In genomic region chrX:94524867-94525266, GRCh38 we compare ENCODE assay signal across 18 cellular contexts.
DNase-seq lines count a peak whose midpoint lies in the region; ATAC-seq and TF ChIP-seq lines count a peak whose summit lies in the region.
"Had no signal": no experiment of that assay in that cellular context is flagged by ENCODE, and none has a peak within 500 bp of the region (broad histone marks: within the 10 kb centered on the region; RNA-seq: fewer than 3 reads in every experiment).

No MANE protein-coding gene starts in this region.

- no peak overlapping the region for H3K4me3 Mint-ChIP-seq in WTC11
- H3K4me3 Mint-ChIP-seq: T-cell had no signal

- H3K4me1 Mint-ChIP-seq in WTC11 = no peaks in the 10 kb centered on the region
- H3K4me1 Mint-ChIP-seq: T-cell had no signal

- H3K36me3 Mint-ChIP-seq in WTC11 = peaks cover 57% of the 10 kb centered on the region
- H3K36me3 Mint-ChIP-seq: T-cell had no signal

- no peak for TF ChIP-seq CTCF in WTC11 (IDR thresholded peaks at IDR 0.05)

- H3K27ac Mint-ChIP-seq in WTC11 = no peak overlapping the region
- H3K27ac Mint-ChIP-seq: T-cell had no signal

- H3K9me3 Mint-ChIP-seq in WTC11 = peaks cover 58% of the 10 kb centered on the region

- ATAC-seq in WTC11 = peak; percentile 78
- ATAC-seq: activated CD4-positive, CD25-positive, alpha-beta regulatory T cell treated with anti-CD3 and anti-CD28 coated beads, Interleukin-2, amount 50 U/mL, for 24 hours; T-cell; upper lobe of right lung had no signal

- CTCF ChIA-PET in WTC11 (lab: Charles Lee) = interaction anchor here (1.0 kb wide), 1 partner anchor 32 kb away, joined by 3 read pairs; no protein-coding TSS in a partner anchor

- peak; percentile 12 for DNase-seq in NCI-H82 (lab: John Stamatoyannopoulos, UW)
- no peak for DNase-seq in NCI-H82 treated with DMSO at 0.1 percent for 48 hours (lab: John Stamatoyannopoulos, UW; ENCODE audit: unreplicated experiment)
- peak; percentile 4 for DNase-seq in HT1080 (ENCODE audit: low read depth)
- no peak for DNase-seq in WTC11 (ENCODE audit: low spot score)
- DNase-seq in inferior parietal cortex (ENCODE audit: extremely low spot score) = no peak
- no peak for DNase-seq in NK-92 treated with Interleukin-12 subunit alpha and Interleukin-12 subunit beta, amount 100 ng/mL, for 24 hours (lab: John Stamatoyannopoulos, UW)
- DNase-seq in glomerular visceral epithelial cell (ENCODE audit: extremely low spot score) = no peak
- no peak for DNase-seq in activated T-cell treated with anti-CD3 and anti-CD28 coated beads for 4 hours
- DNase-seq: activated CD8-positive, alpha-beta memory T cell treated with anti-CD3 and anti-CD28 coated beads, Interleukin-2, amount 50 U/mL, for 4 hours; activated naive CD4-positive, alpha-beta T cell treated with anti-CD3 and anti-CD28 coated beads, Interleukin-2, amount 50 U/mL, for 16 hours; effector CD8-positive, alpha-beta T cell; NCI-H1092; NCI-H226; sigmoid colon; stimulated activated CD4-positive, alpha-beta T cell treated with anti-CD3 and anti-CD28 coated beads, Interleukin-4, amount 100 ng/mL, for 1 hour; T-cell; upper lobe of right lung had no signal

- POLR2A ChIA-PET in WTC11 (lab: Charles Lee) = no interaction called here

- no peaks in the 10 kb centered on the region; the same call in 1 of the 2 replicates for H3K27me3 Mint-ChIP-seq in WTC11 (ENCODE audit: low read depth)
- H3K27me3 Mint-ChIP-seq: T-cell had no signal

TF ChIP-seq in WTC11, 78 proteins besides CTCF, POLR2A, EP300 and RAD21:
- TF ChIP-seq E2F4 (CRISPR knock-in tag; IDR thresholded peaks at IDR 0.05; ENCODE audit: borderline replicate concordance, low read depth) (no peak), ETV6 (CRISPR knock-in tag; IDR thresholded peaks at IDR 0.05) (no peak), SMAD4 (CRISPR knock-in tag; IDR thresholded peaks at IDR 0.05) (no peak), JUN (CRISPR knock-in tag; IDR thresholded peaks at IDR 0.05) (no peak), RELA (CRISPR knock-in tag; IDR thresholded peaks at IDR 0.05; ENCODE audit: borderline replicate concordance) (no peak), TP53 (CRISPR knock-in tag; IDR thresholded peaks at IDR 0.05) (no peak), MXD4 (CRISPR knock-in tag; IDR thresholded peaks at IDR 0.05; ENCODE audit: borderline replicate concordance) (no peak)

Comparison
In these comparisons a context has a peak if more than half of its experiments do, and no peak if none do; other contexts are left out.
1. DNase-seq: peak in NCI-H82 (single experiment) and HT1080 (single experiment); none in NCI-H82 treated with DMSO at 0.1 percent for 48 hours (single experiment), WTC11 (single experiment), inferior parietal cortex (single experiment), NK-92 treated with Interleukin-12 subunit alpha and Interleukin-12 subunit beta, amount 100 ng/mL, for 24 hours (single experiment), glomerular visceral epithelial cell (single experiment) and activated T-cell treated with anti-CD3 and anti-CD28 coated beads for 4 hours (single experiment).